8 cellular contexts compared by ENCODE assay signal in genomic region chr11:2186669-2187266, GRCh38. TPM values are rescaled to one million over a fixed set of nuclear protein-coding genes. Genes with fewer than 3 reads are reported as not detected.
DNase-seq lines count a peak whose midpoint lies in the region; FAIRE-seq and TF ChIP-seq lines count a peak whose summit lies in the region.

No MANE protein-coding gene starts in this region.

- H3K4me1 ChIP-seq in OCI-LY7 (ENCODE audit: insufficient read depth, low read length, poor library complexity, severe bottlenecking): no peaks in the 10 kb centered on the region

- CTCF ChIA-PET in OCI-LY7 (lab: Charles Lee; ENCODE audit: unreplicated experiment): no interaction called here

- H3K4me3 ChIP-seq in AG10803 (ENCODE audit: low read length) (no peak overlapping the region), OCI-LY7 (ENCODE audit: low read depth, low read length, poor library complexity, severe bottlenecking) (no peak overlapping the region), kidney epithelial cell (ENCODE audit: low read depth, low read length) (no peak overlapping the region)

- no peaks in the 10 kb centered on the region for H3K9me2 ChIP-seq in OCI-LY7 (ENCODE audit: insufficient read depth, low read length)

- no peak overlapping the region for H3K27ac ChIP-seq in OCI-LY7 (ENCODE audit: low read depth, low read length, poor library complexity, severe bottlenecking)

- no peaks in the 10 kb centered on the region for H3K79me2 ChIP-seq in OCI-LY7 (ENCODE audit: insufficient read depth, low read depth, low read length)

- H3K36me3 ChIP-seq in OCI-LY7 (ENCODE audit: insufficient read depth, low read length) (no peaks in the 10 kb centered on the region), kidney epithelial cell (ENCODE audit: control insufficient read depth, insufficient read depth, low read length) (no peaks in the 10 kb centered on the region)

- H4K20me1 ChIP-seq in OCI-LY7 (ENCODE audit: insufficient read depth, low read length): no peaks in the 10 kb centered on the region

- no peak for TF ChIP-seq POLR2A in GM12891 (IDR thresholded peaks at IDR 0.05; ENCODE audit: low read depth, low read length)

- TF ChIP-seq CTCF in AG10803 (conservative IDR thresholded peaks at IDR 0.05; ENCODE audit: low read length) (peak; percentile 35), OCI-LY7 (conservative IDR thresholded peaks at IDR 0.05; ENCODE audit: low read length) (peak; percentile 71), kidney epithelial cell (IDR thresholded peaks at IDR 0.05; ENCODE audit: insufficient read depth, low read length, poor library complexity, severe bottlenecking) (peak; percentile 76)

- DNase-seq in AG10803 (ENCODE audit: low read depth) (peak; percentile 4), GM12891 (ENCODE audit: insufficient read length, low spot score) (peak; percentile 59), OCI-LY7 (ENCODE audit: low spot score) (peak; percentile 62), kidney epithelial cell (ENCODE audit: low read depth) (no peak), occipital lobe (lab: John Stamatoyannopoulos, UW) (no peak), AG08396 (ENCODE audit: low spot score) (no peak)
- DNase-seq in activated naive CD4-positive, alpha-beta T cell treated with anti-CD3 and anti-CD28 coated beads, Interleukin-2, amount 50 U/mL, for 16 hours: peak; percentile 65
- peak; percentile 17 for DNase-seq in stimulated activated CD8-positive, alpha-beta memory T cell treated with anti-CD3 and anti-CD28 coated beads, Interleukin-7, amount 100 ng/mL, for 24 hours (ENCODE audit: low read depth)

- intact Hi-C loops in OCI-LY7 (cut with micrococcal nuclease; ENCODE audit: unreplicated experiment): no loop called here

- no peaks in the 10 kb centered on the region for H3K9me3 ChIP-seq in OCI-LY7 (ENCODE audit: low read length)

- BruUV-seq in OCI-LY7 (replicated peaks; lab: Mats Ljungman, UMichigan): no TSS peak

- peaks cover 15% of the 10 kb centered on the region for H3K27me3 ChIP-seq in kidney epithelial cell (ENCODE audit: control insufficient read depth, insufficient read depth, low read length)

- POLR2A ChIA-PET in OCI-LY7 (lab: Charles Lee): no interaction called here

- H3K4me2 ChIP-seq in OCI-LY7 (ENCODE audit: low read length): no peak overlapping the region

- no peak overlapping the region for H2AFZ ChIP-seq in OCI-LY7 (ENCODE audit: low read length)

- FAIRE-seq in GM12891 (lab: Jason Lieb, UNC): no peak

TF ChIP-seq in GM12891, 5 proteins besides CTCF, POLR2A, EP300 and RAD21:
- no peak for TF ChIP-seq TAF1 (IDR thresholded peaks at IDR 0.05; ENCODE audit: low read depth, low read length)
- TF ChIP-seq POLR2AphosphoS5 (IDR thresholded peaks at IDR 0.05; ENCODE audit: low read depth, low read length): no peak
- no peak for TF ChIP-seq POU2F2 (IDR thresholded peaks at IDR 0.05; ENCODE audit: low read depth, low read length)
- TF ChIP-seq PAX5 (IDR thresholded peaks at IDR 0.05; ENCODE audit: insufficient read depth, low read length, severe bottlenecking): no peak
- TF ChIP-seq SPI1 (IDR thresholded peaks at IDR 0.05; ENCODE audit: low read depth, low read length): no peak

RNA-seq across cellular contexts. Expression of gene TH, which starts 15.2 kb away (rescaled TPM):
- polyA plus RNA-seq in GM12891 (2012; ENCODE audit: low read depth, missing spikeins): not detected
- not detected in 2 replicates for total RNA-seq in OCI-LY7 (2014; rRNA removed; shearing (Covaris generic))
- total RNA-seq in OCI-LY7 (2022) (not detected in 2 replicates), kidney epithelial cell (not detected in 2 replicates), occipital lobe (not detected)

RNA-seq across cellular contexts. Expression of gene INS, which starts 25.8 kb away (rescaled TPM):
- not detected for polyA plus RNA-seq in GM12891 (2012; ENCODE audit: low read depth, missing spikeins)
- total RNA-seq in OCI-LY7 (2014; rRNA removed; shearing (Covaris generic)): not detected in 2 replicates
- total RNA-seq in OCI-LY7 (2022): not detected in 2 replicates
- not detected in 2 replicates for total RNA-seq in kidney epithelial cell
- total RNA-seq in occipital lobe: not detected

RNA-seq across cellular contexts. Expression of gene IGF2, which starts 47.6 kb away (rescaled TPM):
- not detected for polyA plus RNA-seq in GM12891 (2012; ENCODE audit: low read depth, missing spikeins)
- not detected in 2 replicates for total RNA-seq in OCI-LY7 (2014; rRNA removed; shearing (Covaris generic))
- not detected in 2 replicates for total RNA-seq in OCI-LY7 (2022)
- 8.7 and 11.4 TPM in 2 replicates for total RNA-seq in kidney epithelial cell
- total RNA-seq in occipital lobe: 25.6 TPM

Comparison
In these comparisons a context has a peak if more than half of its experiments do, and no peak if none do; other contexts are left out.
1. DNase-seq: peak in AG10803 (single experiment), GM12891 (single experiment), OCI-LY7 (single experiment), activated naive CD4-positive, alpha-beta T cell treated with anti-CD3 and anti-CD28 coated beads, Interleukin-2, amount 50 U/mL, for 16 hours (single experiment) and stimulated activated CD8-positive, alpha-beta memory T cell treated with anti-CD3 and anti-CD28 coated beads, Interleukin-7, amount 100 ng/mL, for 24 hours (single experiment); none in kidney epithelial cell (single experiment), occipital lobe (single experiment) and AG08396 (single experiment).
2. Peak in every context shown above with its lines, with median percentiles within 50 percentile points of each other: CTCF ChIP-seq.